1 cellular context compared by ENCODE assay signal in genomic region chr1:110961902-110962301, GRCh38.
TF ChIP-seq lines count a peak whose summit lies in the region.

No MANE protein-coding gene starts in this region.

TF ChIP-seq in endothelial cell of umbilical vein, 7 proteins besides CTCF, POLR2A, EP300 and RAD21:
- TF ChIP-seq FOS (IDR thresholded peaks at IDR 0.05; ENCODE audit: borderline replicate concordance, insufficient read depth, low read length) (no peak), MYC (IDR thresholded peaks at IDR 0.05; ENCODE audit: low read depth, low read length) (no peak), EZH2 (IDR thresholded peaks at IDR 0.05; ENCODE audit: borderline replicate concordance, low read depth, low read length, severe bottlenecking) (no peak), POLR2AphosphoS5 (IDR thresholded peaks at IDR 0.05; ENCODE audit: insufficient read depth, low read depth, low read length) (no peak), GATA2 (IDR thresholded peaks at IDR 0.05; ENCODE audit: insufficient read depth, insufficient read length, low read depth, low read length) (no peak), JUN (IDR thresholded peaks at IDR 0.05; ENCODE audit: borderline replicate concordance, insufficient read depth, insufficient read length, low read depth) (no peak), MAX (IDR thresholded peaks at IDR 0.05; ENCODE audit: insufficient read depth, insufficient read length) (no peak)
